8 cellular contexts compared by ENCODE assay signal in genomic region chr17:79837888-79838540, GRCh38. TPM values are rescaled to one million over a fixed set of nuclear protein-coding genes. Genes with fewer than 3 reads are reported as not detected.
DNase-seq lines count a peak whose midpoint lies in the region; ATAC-seq lines count a peak whose summit lies in the region.

No MANE protein-coding gene starts in this region.

- H3K4me3 Mint-ChIP-seq in activated T-helper 17 cell treated with anti-CD3 and anti-CD28 coated beads, Interleukin-2, amount 50 U/mL, for 72 hours, result peak overlapping the region; percentile 88
- H3K4me3 Mint-ChIP-seq in stimulated activated memory B cell treated with anti-CD40 and anti-IgM and Interleukin-4, amounts not matched to agents 10 μg/mL and 1 μg/mL and 100 μg/mL, for 72 hours, result peak overlapping the region; percentile 91

- H3K4me3 ChIP-seq in iPS-11a (ENCODE audit: low read depth, low read length), result peak overlapping the region; percentile 69

- peak overlapping the region; percentile 64 for H3K27ac Mint-ChIP-seq in activated T-helper 17 cell treated with anti-CD3 and anti-CD28 coated beads, Interleukin-2, amount 50 U/mL, for 72 hours
- peak overlapping the region; percentile 92 for H3K27ac Mint-ChIP-seq in stimulated activated memory B cell treated with anti-CD40 and anti-IgM and Interleukin-4, amounts not matched to agents 10 μg/mL and 1 μg/mL and 100 μg/mL, for 72 hours

- H3K9me3 Mint-ChIP-seq in activated T-helper 17 cell treated with anti-CD3 and anti-CD28 coated beads, Interleukin-2, amount 50 U/mL, for 72 hours, result no peaks in the 10 kb centered on the region
- no peaks in the 10 kb centered on the region for H3K9me3 Mint-ChIP-seq in stimulated activated memory B cell treated with anti-CD40 and anti-IgM and Interleukin-4, amounts not matched to agents 10 μg/mL and 1 μg/mL and 100 μg/mL, for 72 hours

- ATAC-seq in activated T-helper 17 cell treated with anti-CD3 and anti-CD28 coated beads, Interleukin-2, amount 50 U/mL, for 72 hours (replicated peaks), result no peak
- no peak for ATAC-seq in stimulated activated memory B cell treated with anti-CD40 and anti-IgM and Interleukin-4, amounts not matched to agents 10 μg/mL and 1 μg/mL and 100 μg/mL, for 72 hours
- no peak for ATAC-seq in HG03045 (IDR thresholded peaks at IDR 0.05; ENCODE audit: unreplicated experiment)

- peaks cover 9% of the 10 kb centered on the region for H3K4me1 Mint-ChIP-seq in activated T-helper 17 cell treated with anti-CD3 and anti-CD28 coated beads, Interleukin-2, amount 50 U/mL, for 72 hours
- H3K4me1 Mint-ChIP-seq in stimulated activated memory B cell treated with anti-CD40 and anti-IgM and Interleukin-4, amounts not matched to agents 10 μg/mL and 1 μg/mL and 100 μg/mL, for 72 hours, result peaks cover 63% of the 10 kb centered on the region

- peaks cover 11% of the 10 kb centered on the region for H3K27me3 Mint-ChIP-seq in activated T-helper 17 cell treated with anti-CD3 and anti-CD28 coated beads, Interleukin-2, amount 50 U/mL, for 72 hours
- peaks cover 33% of the 10 kb centered on the region for H3K27me3 Mint-ChIP-seq in stimulated activated memory B cell treated with anti-CD40 and anti-IgM and Interleukin-4, amounts not matched to agents 10 μg/mL and 1 μg/mL and 100 μg/mL, for 72 hours

- peaks cover 19% of the 10 kb centered on the region for H3K36me3 Mint-ChIP-seq in activated T-helper 17 cell treated with anti-CD3 and anti-CD28 coated beads, Interleukin-2, amount 50 U/mL, for 72 hours (ENCODE audit: low read depth)
- peaks cover 21% of the 10 kb centered on the region for H3K36me3 Mint-ChIP-seq in stimulated activated memory B cell treated with anti-CD40 and anti-IgM and Interleukin-4, amounts not matched to agents 10 μg/mL and 1 μg/mL and 100 μg/mL, for 72 hours

- DNase-seq in activated gamma-delta T cell treated with Interleukin-2 at 50 U/mL for 16 hours, result peak; percentile 37
- DNase-seq in activated gamma-delta T cell (lab: John Stamatoyannopoulos, UW), result no peak
- no peak for DNase-seq in cerebellar nuclear complex (lab: John Stamatoyannopoulos, UW)
- no peak for DNase-seq in NCI-H1694 treated with DMSO at 0.1 percent for 48 hours (lab: John Stamatoyannopoulos, UW)

RNA-seq across cellular contexts. Expression of gene CBX4, which starts 1.2 kb away (rescaled TPM):
- 1 to 10 TPM; 8.7 to 9.1 TPM for total RNA-seq in activated T-helper 17 cell treated with anti-CD3 and anti-CD28 coated beads, Interleukin-2, amount 50 U/mL, for 72 hours

RNA-seq across cellular contexts. Expression of gene CBX8, which starts 41.1 kb away (rescaled TPM):
- 1 to 10 TPM; 1.6 to 5.5 TPM for total RNA-seq in activated T-helper 17 cell treated with anti-CD3 and anti-CD28 coated beads, Interleukin-2, amount 50 U/mL, for 72 hours
